30 cellular contexts compared by ENCODE assay signal in the genomic region with DNA sequence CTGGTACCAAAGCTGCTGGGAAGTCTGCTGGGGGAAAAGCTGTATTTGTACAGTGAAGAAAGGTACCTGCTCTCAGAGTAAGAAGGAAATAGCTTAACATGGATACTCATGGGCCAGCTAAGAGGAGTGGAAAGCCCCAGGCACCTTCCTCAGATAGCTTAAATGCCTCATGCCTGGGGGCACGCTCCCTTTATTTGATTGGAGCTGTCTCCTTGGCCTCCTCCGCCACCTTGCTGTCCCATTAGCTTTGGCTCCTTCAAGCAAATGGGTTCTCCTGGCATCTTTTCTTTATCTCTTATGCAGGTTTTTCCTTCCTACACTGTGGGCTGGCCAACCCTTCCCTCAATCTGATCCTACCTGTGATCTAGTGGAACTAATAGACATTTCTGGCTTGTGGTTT.
"Had no signal": no experiment of that assay in that cellular context is flagged by ENCODE, and none has a peak within 500 bp of the region (broad histone marks: within the 10 kb centered on the region; RNA-seq: fewer than 3 reads in every experiment).

No MANE protein-coding gene starts in this region.

- H3K4me3 Mint-ChIP-seq: activated B cell treated with CpG ODN at 0.5 μM for 24 hours; activated CD8-positive, alpha-beta T cell treated with anti-CD3 and anti-CD28 coated beads for 36 hours; activated naive CD8-positive, alpha-beta T cell treated with anti-CD3 and anti-CD28 coated beads, Interleukin-2, amount 10 ng/mL, durations not matched to agents 7 days and 5 days; activated T-cell treated with anti-CD3 and anti-CD28 coated beads, Interleukin-2, amount 50 U/mL, for 4 hours; activated T-helper 17 cell treated with anti-CD3 and anti-CD28 coated beads, Interleukin-2, amount 50 U/mL, for 72 hours; brain; endodermal cell; T-helper 17 cell; T-helper 2 cell treated with Interferon-gamma antibody and Interleukin-4, amounts not matched to agents 5 μg/mL and 100 μg/mL, for 36 hours had no signal

- H3K4me1 Mint-ChIP-seq: activated B cell treated with CpG ODN at 0.5 μM for 24 hours; activated naive CD8-positive, alpha-beta T cell treated with anti-CD3 and anti-CD28 coated beads, Interleukin-2, amount 10 ng/mL, durations not matched to agents 7 days and 5 days; activated T-helper 17 cell treated with anti-CD3 and anti-CD28 coated beads, Interleukin-2, amount 50 U/mL, for 72 hours; brain had no signal

- H3K36me3 Mint-ChIP-seq: activated naive CD4-positive, alpha-beta T cell treated with anti-CD3 and anti-CD28 coated beads, Interleukin-2, amount 50 U/mL, for 72 hours; activated naive CD8-positive, alpha-beta T cell treated with anti-CD3 and anti-CD28 coated beads, Interleukin-2, amount 10 ng/mL, durations not matched to agents 7 days and 5 days; brain had no signal

- H3K27me3 ChIP-seq: ascending aorta, breast epithelium, cardiac muscle cell, colonic mucosa had no signal

- ATAC-seq: activated CD4-positive, CD25-positive, alpha-beta regulatory T cell treated with anti-CD3 and anti-CD28 coated beads, Interleukin-2, amount 50 U/mL, for 24 hours; activated CD8-positive, alpha-beta T cell treated with anti-CD3 and anti-CD28 coated beads for 36 hours; activated naive CD4-positive, alpha-beta T cell treated with anti-CD3 and anti-CD28 coated beads, Interleukin-2, amount 50 U/mL, for 72 hours; activated T-cell treated with anti-CD3 and anti-CD28 coated beads, Interleukin-2, amount 50 U/mL, for 4 hours; activated T-helper 17 cell treated with anti-CD3 and anti-CD28 coated beads, Interleukin-2, amount 50 U/mL, for 72 hours; esophagus mucosa; heart left ventricle; T-helper 17 cell had no signal

- H3K4me1 ChIP-seq: ascending aorta, breast epithelium, colonic mucosa, heart left ventricle had no signal

- H3K9me3 ChIP-seq: ascending aorta, breast epithelium, colonic mucosa, heart left ventricle had no signal

- H3K27ac Mint-ChIP-seq: activated B cell treated with CpG ODN at 0.5 μM for 24 hours; activated CD8-positive, alpha-beta T cell treated with anti-CD3 and anti-CD28 coated beads for 36 hours; activated naive CD4-positive, alpha-beta T cell treated with anti-CD3 and anti-CD28 coated beads, Interleukin-2, amount 50 U/mL, for 72 hours; activated naive CD8-positive, alpha-beta T cell treated with anti-CD3 and anti-CD28 coated beads, Interleukin-2, amount 10 ng/mL, durations not matched to agents 7 days and 5 days; activated T-helper 17 cell treated with anti-CD3 and anti-CD28 coated beads, Interleukin-2, amount 50 U/mL, for 72 hours; brain; endodermal cell; T-helper 17 cell; T-helper 2 cell treated with Interferon-gamma antibody and Interleukin-4, amounts not matched to agents 5 μg/mL and 100 μg/mL, for 36 hours had no signal

- H3K36me3 ChIP-seq: ascending aorta, breast epithelium, cardiac muscle cell, colonic mucosa, heart left ventricle, WERI-Rb-1 had no signal

- H3K27ac ChIP-seq: ascending aorta, breast epithelium, cardiac muscle cell, colonic mucosa, heart left ventricle, WERI-Rb-1 had no signal

- H3K4me3 ChIP-seq: ascending aorta, breast epithelium, cardiac muscle cell, colonic mucosa, heart left ventricle had no signal

- H3K27me3 Mint-ChIP-seq: activated B cell treated with CpG ODN at 0.5 μM for 24 hours; activated CD8-positive, alpha-beta T cell treated with anti-CD3 and anti-CD28 coated beads for 36 hours; activated T-helper 17 cell treated with anti-CD3 and anti-CD28 coated beads, Interleukin-2, amount 50 U/mL, for 72 hours; brain had no signal

- H3K9me3 Mint-ChIP-seq: activated B cell treated with CpG ODN at 0.5 μM for 24 hours; activated CD8-positive, alpha-beta T cell treated with anti-CD3 and anti-CD28 coated beads for 36 hours; activated naive CD4-positive, alpha-beta T cell treated with anti-CD3 and anti-CD28 coated beads, Interleukin-2, amount 50 U/mL, for 72 hours; activated naive CD8-positive, alpha-beta T cell treated with anti-CD3 and anti-CD28 coated beads, Interleukin-2, amount 10 ng/mL, durations not matched to agents 7 days and 5 days; activated T-cell treated with anti-CD3 and anti-CD28 coated beads, Interleukin-2, amount 50 U/mL, for 4 hours; activated T-helper 17 cell treated with anti-CD3 and anti-CD28 coated beads, Interleukin-2, amount 50 U/mL, for 72 hours; brain; T-helper 2 cell treated with Interferon-gamma antibody and Interleukin-4, amounts not matched to agents 5 μg/mL and 100 μg/mL, for 36 hours had no signal

- DNase-seq: activated B cell treated with CpG ODN at 0.5 μM for 24 hours; activated CD4-positive, alpha-beta T cell treated with anti-CD3 and anti-CD28 coated beads for 48 hours; activated CD4-positive, alpha-beta T cell treated with anti-CD3 and anti-CD28 coated beads, Interleukin-2, amount 50 U/mL, for 1 hour; activated CD4-positive, alpha-beta T cell treated with anti-CD3 and anti-CD28 coated beads, Interleukin-2, amount 50 U/mL, for 48 hours; activated CD8-positive, alpha-beta memory T cell treated with anti-CD3 and anti-CD28 coated beads for 24 hours; activated CD8-positive, alpha-beta T cell treated with anti-CD3 and anti-CD28 coated beads for 36 hours; activated effector memory CD4-positive, alpha-beta T cell treated with Interleukin-2 at 50 U/mL for 16 hours; activated gamma-delta T cell treated with Interleukin-2 at 50 U/mL for 16 hours; activated naive CD4-positive, alpha-beta T cell treated with Interleukin-2 at 50 U/mL for 16 hours; activated naive CD8-positive, alpha-beta T cell treated with anti-CD3 and anti-CD28 coated beads, Interleukin-2, amount 10 ng/mL, durations not matched to agents 7 days and 5 days; activated T-cell treated with anti-CD3 and anti-CD28 coated beads, Interleukin-2, amount 50 U/mL, for 4 hours; central memory CD4-positive, alpha-beta T cell; cerebellar nuclear complex; colonic mucosa; effector memory CD4-positive, alpha-beta T cell; endodermal cell; foreskin fibroblast; heart left ventricle; T-helper 17 cell; T1000; WERI-Rb-1 had no signal
